Comparison of ENCODE assay signal across 2 cellular contexts in genomic region chr14:91242635-91243034, GRCh38.
TF ChIP-seq lines count a peak whose summit lies in the region.

No MANE protein-coding gene starts in this region.

TF ChIP-seq in GM12891, 5 proteins besides CTCF, POLR2A, EP300 and RAD21:
- no peak for TF ChIP-seq PAX5 (IDR thresholded peaks at IDR 0.05; ENCODE audit: insufficient read depth, low read length, severe bottlenecking)
- TF ChIP-seq TAF1 (IDR thresholded peaks at IDR 0.05; ENCODE audit: low read depth, low read length) = no peak
- no peak for TF ChIP-seq POU2F2 (IDR thresholded peaks at IDR 0.05; ENCODE audit: low read depth, low read length)
- no peak for TF ChIP-seq POLR2AphosphoS5 (IDR thresholded peaks at IDR 0.05; ENCODE audit: low read depth, low read length)
- no peak for TF ChIP-seq SPI1 (IDR thresholded peaks at IDR 0.05; ENCODE audit: low read depth, low read length)

TF ChIP-seq in GM23338, 12 proteins besides CTCF, POLR2A, EP300 and RAD21:
- TF ChIP-seq ZNF331 (CRISPR knock-in tag; IDR thresholded peaks at IDR 0.05; ENCODE audit: low read depth) (no peak), JUNB (IDR thresholded peaks at IDR 0.05; ENCODE audit: unreplicated experiment) (no peak), NANOG (IDR thresholded peaks at IDR 0.05; ENCODE audit: borderline replicate concordance) (no peak), POLR2AphosphoS5 (IDR thresholded peaks at IDR 0.05; ENCODE audit: low read depth) (no peak)
- TF ChIP-seq, protein P1, sequence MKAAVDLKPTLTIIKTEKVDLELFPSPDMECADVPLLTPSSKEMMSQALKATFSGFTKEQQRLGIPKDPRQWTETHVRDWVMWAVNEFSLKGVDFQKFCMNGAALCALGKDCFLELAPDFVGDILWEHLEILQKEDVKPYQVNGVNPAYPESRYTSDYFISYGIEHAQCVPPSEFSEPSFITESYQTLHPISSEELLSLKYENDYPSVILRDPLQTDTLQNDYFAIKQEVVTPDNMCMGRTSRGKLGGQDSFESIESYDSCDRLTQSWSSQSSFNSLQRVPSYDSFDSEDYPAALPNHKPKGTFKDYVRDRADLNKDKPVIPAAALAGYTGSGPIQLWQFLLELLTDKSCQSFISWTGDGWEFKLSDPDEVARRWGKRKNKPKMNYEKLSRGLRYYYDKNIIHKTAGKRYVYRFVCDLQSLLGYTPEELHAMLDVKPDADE (IDR thresholded peaks at IDR 0.05) = no peak
